9 cellular contexts compared by ENCODE assay signal in the genomic region with DNA sequence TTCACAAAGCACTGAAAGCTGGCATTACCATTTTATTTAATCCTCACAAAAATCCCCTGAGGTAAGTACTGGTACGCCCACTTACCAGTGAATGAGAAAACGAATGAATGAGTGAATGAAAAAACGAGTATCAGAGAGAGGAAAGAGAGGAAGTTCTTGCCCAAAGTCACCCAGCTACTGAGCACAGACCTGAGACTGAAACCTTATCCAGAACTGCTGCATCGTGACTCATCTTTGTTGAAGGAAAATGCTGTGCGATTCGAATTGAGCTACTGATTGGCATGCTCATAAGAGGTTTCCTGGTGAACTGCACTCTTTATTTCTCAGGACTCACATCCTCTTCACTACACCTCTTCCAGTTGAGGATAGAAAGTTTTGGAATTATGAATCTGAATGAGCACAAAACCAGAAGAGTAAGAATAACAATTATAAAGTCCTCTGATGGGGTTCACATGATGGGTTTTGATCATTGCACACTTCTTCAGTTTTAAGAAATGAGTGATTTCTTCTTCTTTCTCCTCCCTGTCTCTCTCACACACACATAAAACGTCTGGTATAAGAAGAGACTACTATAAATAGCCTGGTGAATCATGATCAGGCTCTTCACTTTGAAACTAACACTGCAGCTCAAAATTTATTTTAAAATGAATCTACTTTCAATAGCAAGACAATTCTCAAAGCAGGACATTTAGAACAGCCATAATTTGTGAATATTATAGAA. TPM values are rescaled to one million over a fixed set of nuclear protein-coding genes. Genes with fewer than 3 reads are reported as not detected.
DNase-seq lines count a peak whose midpoint lies in the region; ATAC-seq and TF ChIP-seq lines count a peak whose summit lies in the region.
"Had no signal": no experiment of that assay in that cellular context is flagged by ENCODE, and none has a peak within 500 bp of the region (broad histone marks: within the 10 kb centered on the region; RNA-seq: fewer than 3 reads in every experiment).

No MANE protein-coding gene starts in this region.

- H3K27me3 Mint-ChIP-seq in activated T-cell treated with anti-CD3 and anti-CD28 coated beads, Interleukin-2, amount 50 U/mL, for 72 hours (ENCODE audit: low read depth): no peaks in the 10 kb centered on the region
- peaks cover 31% of the 10 kb centered on the region for H3K27me3 Mint-ChIP-seq in WTC11 (ENCODE audit: low read depth)

- H3K4me3 Mint-ChIP-seq in activated T-cell treated with anti-CD3 and anti-CD28 coated beads, Interleukin-2, amount 50 U/mL, for 72 hours: peak overlapping the region; percentile 73 to 84
- no peak overlapping the region for H3K4me3 Mint-ChIP-seq in WTC11
- H3K4me3 Mint-ChIP-seq: dendritic cell treated with granulocyte-macrophage colony-stimulating factor and Interleukin-4, amounts not matched to agents 40 ng/mL and 50 ng/mL, for 4 days had no signal

- H3K27ac Mint-ChIP-seq in activated T-cell treated with anti-CD3 and anti-CD28 coated beads, Interleukin-2, amount 50 U/mL, for 72 hours: peak overlapping the region; percentile 99
- no peak overlapping the region for H3K27ac Mint-ChIP-seq in WTC11
- H3K27ac Mint-ChIP-seq: dendritic cell treated with granulocyte-macrophage colony-stimulating factor and Interleukin-4, amounts not matched to agents 40 ng/mL and 50 ng/mL, for 4 days had no signal

- H3K27ac ChIP-seq in AG04450 (ENCODE audit: low read depth, low read length) (no peak overlapping the region), left lung (no peak overlapping the region)

- peaks cover 24 to 63% of the 10 kb centered on the region in 2 donors for H3K36me3 Mint-ChIP-seq in activated T-cell treated with anti-CD3 and anti-CD28 coated beads, Interleukin-2, amount 50 U/mL, for 72 hours (ENCODE audit: insufficient read depth in 2 of 2)
- no peaks in the 10 kb centered on the region for H3K36me3 Mint-ChIP-seq in WTC11

- CTCF ChIA-PET in AG04450 (lab: Charles Lee) (interaction anchor here (0.9 to 2.8 kb wide), 4 partner anchors 125 to 163 kb away, joined by 3 to 11 read pairs (median 6); no protein-coding TSS in a partner anchor), WTC11 (lab: Charles Lee) (interaction anchor here (1.1 to 6.0 kb wide), 2 partner anchors 106 to 127 kb away, joined by 5 to 43 read pairs; no protein-coding TSS in a partner anchor)

- TF ChIP-seq CTCF in AG04450 (IDR thresholded peaks at IDR 0.05; ENCODE audit: low read depth, low read length) (no peak), left lung (IDR thresholded peaks at IDR 0.05) (no peak), WTC11 (IDR thresholded peaks at IDR 0.05) (no peak)

- ATAC-seq in GM19351 (IDR thresholded peaks at IDR 0.05; ENCODE audit: unreplicated experiment) (peak; percentile 36), HG03565 (IDR thresholded peaks at IDR 0.05; ENCODE audit: unreplicated experiment) (peak; percentile 27), left lung (peak; percentile 18), WTC11 (no peak)
- peak; percentile 68 to 71 for ATAC-seq in activated T-cell treated with anti-CD3 and anti-CD28 coated beads, Interleukin-2, amount 50 U/mL, for 72 hours (replicated peaks in 1 of 2)

- DNase-seq in AG04450 (ENCODE audit: low read depth, low spot score): peak; percentile 20
- peak; percentile 53 to 59 for DNase-seq in activated T-cell treated with anti-CD3 and anti-CD28 coated beads, Interleukin-2, amount 50 U/mL, for 72 hours
- no peak for DNase-seq in left lung
- no peak for DNase-seq in SKM-1 treated with dmso at 0.1 percent for 144 hours (lab: John Stamatoyannopoulos, UW; ENCODE audit: unreplicated experiment)
- DNase-seq in RPMI8226: no peak
- no peak for DNase-seq in WTC11 (ENCODE audit: low spot score)

- POLR2A ChIA-PET in AG04450 (lab: Yijun Ruan, JAX) (no interaction called here), WTC11 (lab: Charles Lee) (no interaction called here)

- no peaks in the 10 kb centered on the region for H3K9me3 Mint-ChIP-seq in activated T-cell treated with anti-CD3 and anti-CD28 coated beads, Interleukin-2, amount 50 U/mL, for 72 hours
- H3K9me3 Mint-ChIP-seq in WTC11: no peaks in the 10 kb centered on the region
- H3K9me3 Mint-ChIP-seq: dendritic cell treated with granulocyte-macrophage colony-stimulating factor and Interleukin-4, amounts not matched to agents 40 ng/mL and 50 ng/mL, for 4 days had no signal

- intact Hi-C loops in left lung (cut with DNase I): no loop called here

- H3K27me3 ChIP-seq in AG04450 (ENCODE audit: control insufficient read depth, insufficient read depth, low read length) (no peaks in the 10 kb centered on the region), left lung (no peaks in the 10 kb centered on the region)

- H3K9me3 ChIP-seq in AG04450 (ENCODE audit: control insufficient read depth, insufficient read depth, low read length) (no peaks in the 10 kb centered on the region), left lung (no peaks in the 10 kb centered on the region)

- H3K4me3 ChIP-seq in AG04450 (ENCODE audit: low read depth, low read length): no peak overlapping the region
- H3K4me3 ChIP-seq in left lung: no peak overlapping the region

- no peaks in the 10 kb centered on the region for H3K4me1 ChIP-seq in left lung

- H3K36me3 ChIP-seq in left lung: no peaks in the 10 kb centered on the region

- peaks cover 94% of the 10 kb centered on the region for H3K4me1 Mint-ChIP-seq in activated T-cell treated with anti-CD3 and anti-CD28 coated beads, Interleukin-2, amount 50 U/mL, for 72 hours (ENCODE audit: low read depth)
- H3K4me1 Mint-ChIP-seq in WTC11: peaks cover 53% of the 10 kb centered on the region

TF ChIP-seq in WTC11, 78 proteins besides CTCF, POLR2A, EP300 and RAD21 (continues in another document):
- TF ChIP-seq, protein P1, sequence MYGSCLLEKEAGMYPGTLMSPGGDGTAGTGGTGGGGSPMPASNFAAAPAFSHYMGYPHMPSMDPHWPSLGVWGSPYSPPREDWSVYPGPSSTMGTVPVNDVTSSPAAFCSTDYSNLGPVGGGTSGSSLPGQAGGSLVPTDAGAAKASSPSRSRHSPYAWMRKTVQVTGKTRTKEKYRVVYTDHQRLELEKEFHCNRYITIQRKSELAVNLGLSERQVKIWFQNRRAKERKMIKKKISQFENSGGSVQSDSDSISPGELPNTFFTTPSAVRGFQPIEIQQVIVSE (CRISPR knock-in tag; IDR thresholded peaks at IDR 0.05; ENCODE audit: borderline replicate concordance): no peak
- TF ChIP-seq ZNF138 (CRISPR knock-in tag; conservative IDR thresholded peaks at IDR 0.05) (no peak), IRF2 (CRISPR knock-in tag; IDR thresholded peaks at IDR 0.05; ENCODE audit: borderline replicate concordance, low read depth) (no peak), TCF7 (CRISPR knock-in tag; IDR thresholded peaks at IDR 0.05; ENCODE audit: low read depth) (no peak), ZNF317 (CRISPR knock-in tag; IDR thresholded peaks at IDR 0.05; ENCODE audit: borderline replicate concordance, low read depth) (no peak), ZNF416 (CRISPR knock-in tag; IDR thresholded peaks at IDR 0.05) (no peak), ESRRA (CRISPR knock-in tag; IDR thresholded peaks at IDR 0.05; ENCODE audit: borderline replicate concordance) (no peak), EMX1 (CRISPR knock-in tag; IDR thresholded peaks at IDR 0.05) (no peak), ETV6 (CRISPR knock-in tag; IDR thresholded peaks at IDR 0.05) (no peak), FOXJ3 (CRISPR knock-in tag; IDR thresholded peaks at IDR 0.05; ENCODE audit: borderline replicate concordance) (no peak), CREB1 (CRISPR knock-in tag; IDR thresholded peaks at IDR 0.05) (no peak)
- TF ChIP-seq, protein P2, sequence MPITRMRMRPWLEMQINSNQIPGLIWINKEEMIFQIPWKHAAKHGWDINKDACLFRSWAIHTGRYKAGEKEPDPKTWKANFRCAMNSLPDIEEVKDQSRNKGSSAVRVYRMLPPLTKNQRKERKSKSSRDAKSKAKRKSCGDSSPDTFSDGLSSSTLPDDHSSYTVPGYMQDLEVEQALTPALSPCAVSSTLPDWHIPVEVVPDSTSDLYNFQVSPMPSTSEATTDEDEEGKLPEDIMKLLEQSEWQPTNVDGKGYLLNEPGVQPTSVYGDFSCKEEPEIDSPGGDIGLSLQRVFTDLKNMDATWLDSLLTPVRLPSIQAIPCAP (CRISPR knock-in tag; IDR thresholded peaks at IDR 0.05): no peak
- TF ChIP-seq, protein P3, sequence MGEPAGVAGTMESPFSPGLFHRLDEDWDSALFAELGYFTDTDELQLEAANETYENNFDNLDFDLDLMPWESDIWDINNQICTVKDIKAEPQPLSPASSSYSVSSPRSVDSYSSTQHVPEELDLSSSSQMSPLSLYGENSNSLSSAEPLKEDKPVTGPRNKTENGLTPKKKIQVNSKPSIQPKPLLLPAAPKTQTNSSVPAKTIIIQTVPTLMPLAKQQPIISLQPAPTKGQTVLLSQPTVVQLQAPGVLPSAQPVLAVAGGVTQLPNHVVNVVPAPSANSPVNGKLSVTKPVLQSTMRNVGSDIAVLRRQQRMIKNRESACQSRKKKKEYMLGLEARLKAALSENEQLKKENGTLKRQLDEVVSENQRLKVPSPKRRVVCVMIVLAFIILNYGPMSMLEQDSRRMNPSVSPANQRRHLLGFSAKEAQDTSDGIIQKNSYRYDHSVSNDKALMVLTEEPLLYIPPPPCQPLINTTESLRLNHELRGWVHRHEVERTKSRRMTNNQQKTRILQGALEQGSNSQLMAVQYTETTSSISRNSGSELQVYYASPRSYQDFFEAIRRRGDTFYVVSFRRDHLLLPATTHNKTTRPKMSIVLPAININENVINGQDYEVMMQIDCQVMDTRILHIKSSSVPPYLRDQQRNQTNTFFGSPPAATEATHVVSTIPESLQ (CRISPR knock-in tag; IDR thresholded peaks at IDR 0.05): no peak
- TF ChIP-seq, protein P4, sequence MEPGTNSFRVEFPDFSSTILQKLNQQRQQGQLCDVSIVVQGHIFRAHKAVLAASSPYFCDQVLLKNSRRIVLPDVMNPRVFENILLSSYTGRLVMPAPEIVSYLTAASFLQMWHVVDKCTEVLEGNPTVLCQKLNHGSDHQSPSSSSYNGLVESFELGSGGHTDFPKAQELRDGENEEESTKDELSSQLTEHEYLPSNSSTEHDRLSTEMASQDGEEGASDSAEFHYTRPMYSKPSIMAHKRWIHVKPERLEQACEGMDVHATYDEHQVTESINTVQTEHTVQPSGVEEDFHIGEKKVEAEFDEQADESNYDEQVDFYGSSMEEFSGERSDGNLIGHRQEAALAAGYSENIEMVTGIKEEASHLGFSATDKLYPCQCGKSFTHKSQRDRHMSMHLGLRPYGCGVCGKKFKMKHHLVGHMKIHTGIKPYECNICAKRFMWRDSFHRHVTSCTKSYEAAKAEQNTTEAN (CRISPR knock-in tag; IDR thresholded peaks at IDR 0.05): no peak

RNA-seq across cellular contexts. Expression of a gene that starts 32.1 kb away (rescaled TPM):
- not detected in 2 replicates for polyA plus RNA-seq in AG04450 (2011; rRNA removed)
- polyA minus RNA-seq in AG04450 (2011; rRNA and poly(A)+ RNA removed): not detected in 2 replicates
- 100 to 1,000 TPM; 128 to 136 TPM for total RNA-seq in activated T-cell treated with anti-CD3 and anti-CD28 coated beads, Interleukin-2, amount 50 U/mL, for 72 hours
- total RNA-seq in left lung: 1 to 10 TPM in 1 of 2 donors, under 1 TPM in 1; 0.90 to 1.1 TPM
- total RNA-seq in WTC11 (2021): 0.50 to 1.1 TPM (median 0.81 TPM) in 3 replicates

Comparison
In these comparisons a context has a peak if more than half of its experiments do, and no peak if none do; other contexts are left out.
1. DNase-seq: peak in AG04450 (single experiment) and activated T-cell treated with anti-CD3 and anti-CD28 coated beads, Interleukin-2, amount 50 U/mL, for 72 hours (2 of 2); none in left lung (0 of 2), SKM-1 treated with dmso at 0.1 percent for 144 hours (single experiment), RPMI8226 (single experiment) and WTC11 (single experiment).
2. RNA of a gene that starts 32.1 kb away (total RNA-seq): 128 to 136 TPM in activated T-cell treated with anti-CD3 and anti-CD28 coated beads, Interleukin-2, amount 50 U/mL, for 72 hours; 0.90 to 1.1 TPM in left lung and 0.50 to 1.1 TPM in WTC11; every median in the first group is over 10 times any median in the second.